Comparison of ENCODE assay signal across 19 cellular contexts in the genomic region with DNA sequence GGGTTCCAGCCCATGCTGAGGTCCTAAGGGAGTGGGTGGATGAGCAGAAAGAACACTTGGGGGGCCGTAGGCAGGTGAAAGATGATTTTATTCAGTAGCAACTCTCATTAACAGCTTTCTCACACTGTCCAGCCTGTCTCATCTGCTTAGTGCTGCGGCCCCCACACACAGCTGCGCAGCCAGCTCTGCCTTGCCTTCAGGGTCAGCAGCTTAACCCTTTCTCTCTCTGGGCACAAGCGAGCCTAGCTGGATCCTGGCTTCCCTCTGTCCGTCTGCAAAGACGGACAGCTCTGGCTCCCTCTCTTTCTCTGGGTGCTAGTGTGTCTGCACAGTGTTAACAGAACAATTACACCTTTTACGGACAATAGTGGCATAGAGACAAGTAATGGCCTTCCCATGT. TPM values are rescaled to one million over a fixed set of nuclear protein-coding genes. Genes with fewer than 3 reads are reported as not detected.
A peak's percentile ranks its signal among the peaks of the same experiment; 100 is the strongest.
DNase-seq lines count a peak whose midpoint lies in the region; ATAC-seq, FAIRE-seq and TF ChIP-seq lines count a peak whose summit lies in the region.
"Had no signal": no experiment of that assay in that cellular context is flagged by ENCODE, and none has a peak within 500 bp of the region (broad histone marks: within the 10 kb centered on the region; RNA-seq: fewer than 3 reads in every experiment).

No MANE protein-coding gene starts in this region.

- H3K4ac ChIP-seq in H1 (replicated peaks; ENCODE audit: insufficient read length, low read depth, low read length) (no peak overlapping the region), mesendoderm (ENCODE audit: low read depth, low read length) (peak overlapping the region; percentile 56)

- peaks cover 6% of the 10 kb centered on the region; the same call in 1 of the 3 replicates for H3K36me3 Mint-ChIP-seq in GM23338 (ENCODE audit: low read depth)
- H3K36me3 Mint-ChIP-seq: CD8-positive, alpha-beta memory T cell had no signal

- no peak overlapping the region for H3K4me3 Mint-ChIP-seq in GM23338
- H3K4me3 Mint-ChIP-seq: CD8-positive, alpha-beta memory T cell had no signal

- H3K4me2 ChIP-seq in GM23338 (peak overlapping the region; percentile 25; the same call in 1 of the 2 replicates), H1 (ENCODE audit: insufficient read depth in 1 of 2, low read depth in 2 of 2, low read length in 2 of 2) (no peak overlapping the region), mesendoderm (ENCODE audit: low read length) (no peak overlapping the region)
- H3K4me2 ChIP-seq: BLaER1 had no signal

- peak overlapping the region; percentile 80 for H3K27ac Mint-ChIP-seq in GM23338
- H3K27ac Mint-ChIP-seq: CD8-positive, alpha-beta memory T cell had no signal

- TF ChIP-seq POLR2A in H1 (IDR thresholded peaks at IDR 0.05; ENCODE audit: control extremely low read depth in 1 of 2, low read depth in 2 of 2, low read length in 2 of 2), result no peak

- H2BK5ac ChIP-seq in H1 (ENCODE audit: low read depth, low read length), result peak overlapping the region; percentile 75; the same call in 1 of the 2 replicates
- peak overlapping the region; percentile 89 for H2BK5ac ChIP-seq in mesendoderm (ENCODE audit: low read length)

- H3K56ac ChIP-seq in H1 (replicated peaks; ENCODE audit: insufficient read length, low read depth, low read length) (no peak overlapping the region), mesendoderm (ENCODE audit: low read length) (peak overlapping the region; percentile 79)

- peak overlapping the region; percentile 45; the same call in 1 of the 2 replicates for H2BK12ac ChIP-seq in H1 (ENCODE audit: low read depth, low read length)

- no peaks in the 10 kb centered on the region for H3K23me2 ChIP-seq in H1 (ENCODE audit: low read depth, low read length)

- CTCF ChIA-PET in H1 (lab: Charles Lee; ENCODE audit: partially characterized antibody), result no interaction called here

- no peak overlapping the region for H3K9ac ChIP-seq in H1 (replicated peaks in 1 of 4; ENCODE audit: extremely low read depth in 1 of 4, low read depth in 3 of 4, low read length in 3 of 4)
- peak overlapping the region; percentile 32 for H3K9ac ChIP-seq in mesendoderm (ENCODE audit: low read length)
- H3K9ac ChIP-seq: BLaER1 had no signal

- peaks cover 17% of the 10 kb centered on the region for H3K4me1 Mint-ChIP-seq in GM23338
- H3K4me1 Mint-ChIP-seq: CD8-positive, alpha-beta memory T cell had no signal

- no peaks in the 10 kb centered on the region for H3F3A ChIP-seq in GM23338 (replicated peaks; ENCODE audit: low read depth)

- peaks cover 41% of the 10 kb centered on the region for H3K9me3 Mint-ChIP-seq in GM23338

- H3K36me3 ChIP-seq in GM23338 (ENCODE audit: insufficient read depth), result 0 out of 2 replicates have a peak, but pooled peaks cover 4% of the 10 kb centered on the region
- H3K36me3 ChIP-seq in H1 (ENCODE audit: control insufficient read depth in 2 of 4, insufficient read depth in 4 of 4, low read length in 3 of 4), result no peaks in the 10 kb centered on the region
- H3K36me3 ChIP-seq in mesendoderm (ENCODE audit: control insufficient read depth, insufficient read depth, low read length), result no peaks in the 10 kb centered on the region
- H3K36me3 ChIP-seq: BLaER1 had no signal

- H2AFZ ChIP-seq in GM23338 (peak overlapping the region; percentile 77; the same call in 1 of the 2 replicates), H1 (ENCODE audit: low read length) (peak overlapping the region; percentile 57; the same call in 1 of the 2 replicates)

- TF ChIP-seq CTCF in GM23338 (conservative IDR thresholded peaks at IDR 0.05; ENCODE audit: low read depth in 2 of 2) (no peak), H1 (IDR thresholded peaks at IDR 0.05; ENCODE audit: control extremely low read depth in 1 of 3, insufficient read depth in 1 of 3, low read depth in 1 of 3, low read length in 3 of 3) (no peak)

- TF ChIP-seq EP300 in H1 (IDR thresholded peaks at IDR 0.05; ENCODE audit: borderline replicate concordance in 1 of 2, low read depth in 2 of 2, low read length in 2 of 2), result no peak

- no peak overlapping the region; the same call in 1 of the 2 replicates for H3K18ac ChIP-seq in H1 (ENCODE audit: extremely low read depth, low read length)
- H3K18ac ChIP-seq in mesendoderm (ENCODE audit: low read length), result peak overlapping the region; percentile 4

- H4K8ac ChIP-seq in H1 (ENCODE audit: extremely low read depth, insufficient read depth, low read length) (0 out of 2 replicates have a peak overlapping the region, but pooled peaks have one; percentile 53), mesendoderm (ENCODE audit: low read depth, low read length) (no peak overlapping the region)

- no peak overlapping the region for H3K14ac ChIP-seq in H1 (ENCODE audit: insufficient read length)

- no peaks in the 10 kb centered on the region; a peak in 1 of 4 replicates for H3K9me3 ChIP-seq in H1 (ENCODE audit: insufficient read depth in 2 of 2, low read depth in 1 of 2, low read length in 1 of 2)
- H3K9me3 ChIP-seq: Caco-2 had no signal

- no peak for DNase-seq in GM23338 (ENCODE audit: low spot score)
- DNase-seq in H1 (ENCODE audit: low read depth in 1 of 2, low spot score in 2 of 2), result no peak
- no peak for DNase-seq in mesendoderm
- DNase-seq in retina, result peak; percentile 18
- DNase-seq in activated CD8-positive, alpha-beta memory T cell treated with anti-CD3 and anti-CD28 coated beads for 24 hours, result no peak
- no peak for DNase-seq in hippocampal formation (lab: John Stamatoyannopoulos, UW)
- DNase-seq in HTR-8/SVneo (ENCODE audit: insufficient read length, low spot score), result no peak
- DNase-seq: 8988T; AML-193; Caco-2; CD8-positive, alpha-beta memory T cell; DND-41; GF-D8 had no signal

- H2BK15ac ChIP-seq in H1 (ENCODE audit: low read length) (no peak overlapping the region), mesendoderm (replicated peaks; ENCODE audit: low read depth) (no peak overlapping the region)

- H3K9me2 ChIP-seq in GM23338 (ENCODE audit: insufficient read depth), result no peaks in the 10 kb centered on the region

- 76% methylated on average over 7 of the region's 7 CpGs; no CpG with 5 or more reads in 1 of the 2 experiments for WGBS in H1 (ENCODE audit: extremely low coverage in 1 of 2, insufficient coverage in 1 of 2, insufficient read length in 1 of 2, insufficient replicate concordance in 2 of 2, low coverage in 1 of 2, low lambda C conversion rate in 2 of 2, missing lambda C conversion rate in 1 of 2), 2 experiments
- whole genome bisulfite sequencing in mesendoderm (ENCODE audit: extremely low coverage, insufficient coverage, low lambda C conversion rate), result no CpG with 5 or more reads among the region's 7 CpGs

- POLR2A ChIA-PET in H1 (lab: Charles Lee; ENCODE audit: partially characterized antibody), result interaction anchor here (0.7 to 1.0 kb wide), 2 partner anchors 9 to 44 kb away, joined by 3 read pairs; no protein-coding TSS in a partner anchor

- H3K4me1 ChIP-seq in GM23338 (ENCODE audit: insufficient read depth) (peaks cover 13% of the 10 kb centered on the region), H1 (replicated peaks in 1 of 4; ENCODE audit: control insufficient read depth in 3 of 4, insufficient read depth in 4 of 4, low read length in 3 of 4) (peaks cover 0 to 5% (median under 1%) of the 10 kb centered on the region in 4 experiments; a peak in 2 of 7 replicates), mesendoderm (ENCODE audit: control insufficient read depth, low read depth, low read length) (peaks cover 6% of the 10 kb centered on the region)
- H3K4me1 ChIP-seq: BLaER1, Caco-2 had no signal

- peak overlapping the region; percentile 65 for H4K91ac ChIP-seq in H1 (replicated peaks; ENCODE audit: insufficient read length, low read length)

- no peaks in the 10 kb centered on the region for H3K79me1 ChIP-seq in H1 (ENCODE audit: low read depth, low read length)
- no peaks in the 10 kb centered on the region for H3K79me1 ChIP-seq in mesendoderm (ENCODE audit: low read length)

- H2BK20ac ChIP-seq in H1 (ENCODE audit: low read length), result no peak overlapping the region

- H3K79me2 ChIP-seq in GM23338 (replicated peaks; ENCODE audit: insufficient read depth), result no peaks in the 10 kb centered on the region
- no peaks in the 10 kb centered on the region for H3K79me2 ChIP-seq in H1 (ENCODE audit: control insufficient read depth in 1 of 2, insufficient read depth in 2 of 2, low read length in 2 of 2)
- no peaks in the 10 kb centered on the region for H3K79me2 ChIP-seq in mesendoderm (ENCODE audit: control insufficient read depth, insufficient read depth, low read length)

- no peak overlapping the region for H3K23ac ChIP-seq in H1 (ENCODE audit: insufficient read length)
- no peak overlapping the region for H3K23ac ChIP-seq in mesendoderm (ENCODE audit: low read length)

- peak overlapping the region; percentile 9; the same call in 1 of the 2 replicates for H2AK5ac ChIP-seq in H1 (ENCODE audit: low read depth, low read length)
- H2AK5ac ChIP-seq in mesendoderm (ENCODE audit: low read length), result peak overlapping the region; percentile 15

- no peak overlapping the region for H4K5ac ChIP-seq in H1 (ENCODE audit: insufficient read length, low read depth, low read length)
- H4K5ac ChIP-seq in mesendoderm (ENCODE audit: low read length), result no peak overlapping the region

- H3K4me3 ChIP-seq in GM23338, result no peak overlapping the region
- no peak overlapping the region for H3K4me3 ChIP-seq in H1 (ENCODE audit: extremely low read depth in 1 of 4, insufficient read depth in 2 of 4, low read depth in 3 of 4, low read length in 4 of 4)
- H3K4me3 ChIP-seq in mesendoderm (ENCODE audit: low read length), result no peak overlapping the region
- H3K4me3 ChIP-seq: BLaER1 had no signal

- TF ChIP-seq RAD21 in H1 (IDR thresholded peaks at IDR 0.05 in 1 of 2, conservative IDR thresholded peaks at IDR 0.05 in 1 of 2; ENCODE audit: low read depth in 2 of 2, low read length in 2 of 2), result no peak

- ATAC-seq in GM23338 (peak; percentile 36; the same call in 2 of the 3 replicates), GM21786 (IDR thresholded peaks at IDR 0.05; ENCODE audit: unreplicated experiment) (no peak)
- ATAC-seq: HepG2 had no signal

- H4K20me1 ChIP-seq in GM23338 (replicated peaks; ENCODE audit: insufficient read depth), result no peaks in the 10 kb centered on the region
- H4K20me1 ChIP-seq in H1 (replicated peaks in 1 of 2; ENCODE audit: control insufficient read depth in 1 of 2, insufficient read depth in 2 of 2, low read length in 2 of 2), result no peaks in the 10 kb centered on the region
- H4K20me1 ChIP-seq: BLaER1 had no signal

- H3K27ac ChIP-seq in GM23338 (ENCODE audit: low read depth) (peak overlapping the region; percentile 76), H1 (ENCODE audit: low read depth, low read length) (no peak overlapping the region), mesendoderm (ENCODE audit: low read depth, low read length) (peak overlapping the region; percentile 79)
- H3K27ac ChIP-seq: BLaER1, HL-60 had no signal

- peak; percentile 36 for FAIRE-seq in H1 (lab: Jason Lieb, UNC)
- FAIRE-seq in HTR-8/SVneo (lab: Jason Lieb, UNC), result no peak
- FAIRE-seq: GM19239, H54, HepG2 had no signal

- H3K27me3 ChIP-seq in GM23338 (ENCODE audit: insufficient read depth) (no peaks in the 10 kb centered on the region), H1 (replicated peaks in 1 of 4; ENCODE audit: control insufficient read depth in 3 of 4, extremely low read depth in 1 of 4, insufficient read depth in 3 of 4, low read length in 3 of 4) (no peaks in the 10 kb centered on the region), mesendoderm (ENCODE audit: insufficient read depth, low read length, poor library complexity) (no peaks in the 10 kb centered on the region)
- H3K27me3 ChIP-seq: BLaER1 had no signal

- peaks cover 3% of the 10 kb centered on the region for H3K27me3 Mint-ChIP-seq in GM23338 (ENCODE audit: insufficient read depth, low read depth, poor library complexity)
- H3K27me3 Mint-ChIP-seq: CD8-positive, alpha-beta memory T cell had no signal

- H2BK120ac ChIP-seq in H1 (replicated peaks; ENCODE audit: low read depth, low read length), result no peak overlapping the region
- H2BK120ac ChIP-seq in mesendoderm (ENCODE audit: low read depth, low read length), result no peak overlapping the region

RNA-seq across cellular contexts. Expression of a gene that starts 21.3 kb away (rescaled TPM):
- 0.24 and 0.47 TPM in 2 replicates for total RNA-seq in GM23338 (2014; rRNA removed; shearing (Covaris generic))
- polyA plus RNA-seq in GM23338 (2016; fragmentation: Nextera tagmentation; extraction: Ambion mirVana) (0.10 TPM in 2 replicates), H1 (2011; rRNA removed) (0.06 and 0.08 TPM in 2 replicates)
- 0.07 TPM in 1 of 2 replicates, not detected in the other for total RNA-seq in H1 (2021; fragmentation: NEBNext Ultra II Directional; extraction: Animal tissue kit (Norgen Biotek cat#: 25700))
- polyA plus RNA-seq in H1 (2011; cell fraction: cytosol; rRNA removed), result 0.09 TPM
- 0.44 TPM for polyA plus RNA-seq in H1 (2011; cell fraction: nucleus; rRNA removed)
- 0.11 to 0.19 TPM (median 0.15 TPM) in 4 replicates for polyA plus RNA-seq in H1 (2012, experiment 1 of 2)
- polyA plus RNA-seq in H1 (2012, experiment 2 of 2), result not detected
- polyA plus RNA-seq in H1 (2013, experiment 1 of 2), result 0.06 TPM
- 0.04 TPM for polyA plus RNA-seq in H1 (2013, experiment 2 of 2)
- polyA minus RNA-seq in H1 (2011; rRNA and poly(A)+ RNA removed), result 0.28 and 0.29 TPM in 2 replicates
- not detected for polyA minus RNA-seq in H1 (2011; cell fraction: cytosol; rRNA and poly(A)+ RNA removed)
- 0.90 TPM for polyA minus RNA-seq in H1 (2011; cell fraction: nucleus; rRNA and poly(A)+ RNA removed)
- polyA plus RNA-seq in mesendoderm (2013, experiment 1 of 2), result 0.06 TPM
- polyA plus RNA-seq in mesendoderm (2013, experiment 2 of 2), result 0.04 TPM
- total RNA-seq: Caco-2; CD8-positive, alpha-beta memory T cell; HepG2 had no signal
- polyA plus RNA-seq: CD8-positive, alpha-beta memory T cell; HepG2 had no signal
